1 cellular context compared by ENCODE assay signal in the genomic region with DNA sequence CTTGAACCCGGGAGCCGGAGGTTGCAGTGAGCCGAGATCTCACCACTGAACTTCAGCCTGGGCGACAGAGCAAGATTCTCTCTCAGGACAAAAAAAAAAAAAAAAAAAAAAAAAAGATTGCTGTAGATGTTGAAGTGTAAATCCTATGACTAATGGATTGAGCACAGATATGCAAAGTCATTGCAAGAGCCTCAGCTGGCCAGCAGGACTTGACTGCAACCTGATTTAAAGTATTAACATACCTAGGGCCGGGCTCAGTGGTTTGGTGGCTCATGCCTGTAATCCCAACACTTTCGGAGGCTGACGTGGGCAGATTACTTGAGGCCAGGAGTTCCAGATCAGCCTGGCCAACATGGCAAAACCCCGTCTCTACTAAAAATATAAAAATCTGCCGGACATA.
TF ChIP-seq lines count a peak whose summit lies in the region.

No MANE protein-coding gene starts in this region.

TF ChIP-seq in K562, 482 proteins besides CTCF, POLR2A, EP300 and RAD21 (continued from another document):
- TF ChIP-seq, protein P1, sequence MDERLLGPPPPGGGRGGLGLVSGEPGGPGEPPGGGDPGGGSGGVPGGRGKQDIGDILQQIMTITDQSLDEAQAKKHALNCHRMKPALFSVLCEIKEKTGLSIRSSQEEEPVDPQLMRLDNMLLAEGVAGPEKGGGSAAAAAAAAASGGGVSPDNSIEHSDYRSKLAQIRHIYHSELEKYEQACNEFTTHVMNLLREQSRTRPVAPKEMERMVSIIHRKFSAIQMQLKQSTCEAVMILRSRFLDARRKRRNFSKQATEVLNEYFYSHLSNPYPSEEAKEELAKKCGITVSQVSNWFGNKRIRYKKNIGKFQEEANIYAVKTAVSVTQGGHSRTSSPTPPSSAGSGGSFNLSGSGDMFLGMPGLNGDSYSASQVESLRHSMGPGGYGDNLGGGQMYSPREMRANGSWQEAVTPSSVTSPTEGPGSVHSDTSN (CRISPR knock-in tag; IDR thresholded peaks at IDR 0.05; ENCODE audit: low read depth), result no peak
- TF ChIP-seq, protein P1 (tag; conservative IDR thresholded peaks at IDR 0.05; ENCODE audit: low read depth), result peak; percentile 91
- TF ChIP-seq ZFP1 (CRISPR knock-in tag; IDR thresholded peaks at IDR 0.05) (no peak), MXD1 (CRISPR knock-in tag; IDR thresholded peaks at IDR 0.05; ENCODE audit: borderline replicate concordance, poor library complexity, severe bottlenecking) (no peak), GABPB2 (CRISPR knock-in tag; conservative IDR thresholded peaks at IDR 0.05) (no peak)
